1 cellular context compared by ENCODE assay signal in the genomic region with DNA sequence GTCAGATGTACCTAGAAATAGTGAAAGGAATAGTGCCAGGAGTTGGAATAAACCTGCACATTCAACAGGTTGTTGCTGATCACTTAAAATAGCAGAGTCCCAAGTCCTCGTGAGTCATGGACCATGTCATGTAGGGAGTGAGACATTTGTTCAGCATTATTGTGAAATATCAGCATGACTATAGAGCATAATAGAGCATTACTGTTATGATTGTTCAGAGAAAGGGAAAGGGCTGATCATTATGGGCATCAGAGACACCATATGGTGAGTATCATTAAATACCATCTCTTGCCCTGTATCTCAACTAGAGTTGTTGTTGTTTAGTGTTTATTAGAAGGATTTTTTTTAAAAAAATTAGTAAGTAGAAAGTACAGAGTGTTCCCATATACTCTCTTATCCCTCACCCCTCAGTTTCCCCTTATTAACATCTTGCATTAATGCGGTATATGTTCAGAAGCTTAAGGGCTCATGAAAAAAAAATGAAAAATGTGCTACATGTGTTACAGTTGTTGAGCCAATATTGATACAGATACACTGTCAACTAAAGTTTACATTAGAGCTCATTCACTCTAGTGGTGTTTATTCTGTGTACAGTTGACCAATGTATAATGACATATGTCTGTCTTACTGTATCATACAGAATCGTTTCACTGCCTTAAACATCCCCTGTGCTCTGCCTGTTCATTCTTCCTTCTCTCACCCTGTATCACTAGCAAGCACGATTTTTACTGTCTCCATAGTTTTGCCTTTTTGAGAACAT.
TF ChIP-seq lines count a peak whose summit lies in the region.

No MANE protein-coding gene starts in this region.

TF ChIP-seq in HepG2, 621 proteins besides CTCF, POLR2A, EP300 and RAD21 (continued from another document and continues in another):
- no peak for TF ChIP-seq ZHX2 (IDR thresholded peaks at IDR 0.05; ENCODE audit: low read depth)
- TF ChIP-seq ZHX2 (CRISPR knock-in tag; IDR thresholded peaks at IDR 0.05; ENCODE audit: borderline replicate concordance): no peak
- TF ChIP-seq NBN (conservative IDR thresholded peaks at IDR 0.05): no peak
- TF ChIP-seq SMARCC2 (IDR thresholded peaks at IDR 0.05): 0 out of 2 replicates have a peak, but pooled peaks have one; percentile 29
- no peak for TF ChIP-seq HNRNPH1 (optimal IDR thresholded peaks at IDR 0.05; ENCODE audit: low read depth, low read length)
- TF ChIP-seq NKX3-1 (CRISPR knock-in tag; IDR thresholded peaks at IDR 0.05): no peak
- no peak for TF ChIP-seq ZNF607 (CRISPR knock-in tag; IDR thresholded peaks at IDR 0.05; ENCODE audit: borderline replicate concordance)
- no peak for TF ChIP-seq ZNF7 (CRISPR knock-in tag; IDR thresholded peaks at IDR 0.05)
- TF ChIP-seq HOXD1 (CRISPR knock-in tag; IDR thresholded peaks at IDR 0.05): no peak
- no peak for TF ChIP-seq ZNF275 (CRISPR knock-in tag; IDR thresholded peaks at IDR 0.05; ENCODE audit: borderline replicate concordance)
- TF ChIP-seq MIER2 (CRISPR knock-in tag; IDR thresholded peaks at IDR 0.05): no peak
- TF ChIP-seq ZNF589 (CRISPR knock-in tag; conservative IDR thresholded peaks at IDR 0.05): no peak
- TF ChIP-seq, protein P1, sequence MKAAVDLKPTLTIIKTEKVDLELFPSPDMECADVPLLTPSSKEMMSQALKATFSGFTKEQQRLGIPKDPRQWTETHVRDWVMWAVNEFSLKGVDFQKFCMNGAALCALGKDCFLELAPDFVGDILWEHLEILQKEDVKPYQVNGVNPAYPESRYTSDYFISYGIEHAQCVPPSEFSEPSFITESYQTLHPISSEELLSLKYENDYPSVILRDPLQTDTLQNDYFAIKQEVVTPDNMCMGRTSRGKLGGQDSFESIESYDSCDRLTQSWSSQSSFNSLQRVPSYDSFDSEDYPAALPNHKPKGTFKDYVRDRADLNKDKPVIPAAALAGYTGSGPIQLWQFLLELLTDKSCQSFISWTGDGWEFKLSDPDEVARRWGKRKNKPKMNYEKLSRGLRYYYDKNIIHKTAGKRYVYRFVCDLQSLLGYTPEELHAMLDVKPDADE (CRISPR knock-in tag; IDR thresholded peaks at IDR 0.05): no peak
- no peak for TF ChIP-seq NFYC (CRISPR knock-in tag; IDR thresholded peaks at IDR 0.05)
- no peak for TF ChIP-seq MEIS2 (CRISPR knock-in tag; IDR thresholded peaks at IDR 0.05)
- no peak for TF ChIP-seq ZBTB37 (CRISPR knock-in tag; IDR thresholded peaks at IDR 0.05)
- TF ChIP-seq PHF5A (CRISPR knock-in tag; IDR thresholded peaks at IDR 0.05; ENCODE audit: low read depth, unreplicated experiment): no peak
- no peak for TF ChIP-seq GFI1 (CRISPR knock-in tag; IDR thresholded peaks at IDR 0.05; ENCODE audit: borderline replicate concordance)
- no peak for TF ChIP-seq AKAP8 (CRISPR knock-in tag; IDR thresholded peaks at IDR 0.05)
- no peak for TF ChIP-seq ISX (CRISPR knock-in tag; conservative IDR thresholded peaks at IDR 0.05)
- TF ChIP-seq ZNF142 (CRISPR knock-in tag; IDR thresholded peaks at IDR 0.05): no peak
- no peak for TF ChIP-seq NR2C2 (CRISPR knock-in tag; IDR thresholded peaks at IDR 0.05; ENCODE audit: borderline replicate concordance)
- TF ChIP-seq PPARG (CRISPR knock-in tag; conservative IDR thresholded peaks at IDR 0.05): no peak; the same call in 1 of the 2 replicates
- no peak for TF ChIP-seq NFKB2 (CRISPR knock-in tag; IDR thresholded peaks at IDR 0.05; ENCODE audit: borderline replicate concordance)
- no peak for TF ChIP-seq ZNF574 (CRISPR knock-in tag; IDR thresholded peaks at IDR 0.05)
- no peak for TF ChIP-seq SIX4 (CRISPR knock-in tag; IDR thresholded peaks at IDR 0.05)
- no peak for TF ChIP-seq RXRA (CRISPR knock-in tag; IDR thresholded peaks at IDR 0.05)
- TF ChIP-seq ZNF558 (CRISPR knock-in tag; IDR thresholded peaks at IDR 0.05; ENCODE audit: borderline replicate concordance): no peak
- TF ChIP-seq, protein P2, sequence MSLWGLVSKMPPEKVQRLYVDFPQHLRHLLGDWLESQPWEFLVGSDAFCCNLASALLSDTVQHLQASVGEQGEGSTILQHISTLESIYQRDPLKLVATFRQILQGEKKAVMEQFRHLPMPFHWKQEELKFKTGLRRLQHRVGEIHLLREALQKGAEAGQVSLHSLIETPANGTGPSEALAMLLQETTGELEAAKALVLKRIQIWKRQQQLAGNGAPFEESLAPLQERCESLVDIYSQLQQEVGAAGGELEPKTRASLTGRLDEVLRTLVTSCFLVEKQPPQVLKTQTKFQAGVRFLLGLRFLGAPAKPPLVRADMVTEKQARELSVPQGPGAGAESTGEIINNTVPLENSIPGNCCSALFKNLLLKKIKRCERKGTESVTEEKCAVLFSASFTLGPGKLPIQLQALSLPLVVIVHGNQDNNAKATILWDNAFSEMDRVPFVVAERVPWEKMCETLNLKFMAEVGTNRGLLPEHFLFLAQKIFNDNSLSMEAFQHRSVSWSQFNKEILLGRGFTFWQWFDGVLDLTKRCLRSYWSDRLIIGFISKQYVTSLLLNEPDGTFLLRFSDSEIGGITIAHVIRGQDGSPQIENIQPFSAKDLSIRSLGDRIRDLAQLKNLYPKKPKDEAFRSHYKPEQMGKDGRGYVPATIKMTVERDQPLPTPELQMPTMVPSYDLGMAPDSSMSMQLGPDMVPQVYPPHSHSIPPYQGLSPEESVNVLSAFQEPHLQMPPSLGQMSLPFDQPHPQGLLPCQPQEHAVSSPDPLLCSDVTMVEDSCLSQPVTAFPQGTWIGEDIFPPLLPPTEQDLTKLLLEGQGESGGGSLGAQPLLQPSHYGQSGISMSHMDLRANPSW (CRISPR knock-in tag; IDR thresholded peaks at IDR 0.05; ENCODE audit: borderline replicate concordance): no peak
